In the genomic region with DNA sequence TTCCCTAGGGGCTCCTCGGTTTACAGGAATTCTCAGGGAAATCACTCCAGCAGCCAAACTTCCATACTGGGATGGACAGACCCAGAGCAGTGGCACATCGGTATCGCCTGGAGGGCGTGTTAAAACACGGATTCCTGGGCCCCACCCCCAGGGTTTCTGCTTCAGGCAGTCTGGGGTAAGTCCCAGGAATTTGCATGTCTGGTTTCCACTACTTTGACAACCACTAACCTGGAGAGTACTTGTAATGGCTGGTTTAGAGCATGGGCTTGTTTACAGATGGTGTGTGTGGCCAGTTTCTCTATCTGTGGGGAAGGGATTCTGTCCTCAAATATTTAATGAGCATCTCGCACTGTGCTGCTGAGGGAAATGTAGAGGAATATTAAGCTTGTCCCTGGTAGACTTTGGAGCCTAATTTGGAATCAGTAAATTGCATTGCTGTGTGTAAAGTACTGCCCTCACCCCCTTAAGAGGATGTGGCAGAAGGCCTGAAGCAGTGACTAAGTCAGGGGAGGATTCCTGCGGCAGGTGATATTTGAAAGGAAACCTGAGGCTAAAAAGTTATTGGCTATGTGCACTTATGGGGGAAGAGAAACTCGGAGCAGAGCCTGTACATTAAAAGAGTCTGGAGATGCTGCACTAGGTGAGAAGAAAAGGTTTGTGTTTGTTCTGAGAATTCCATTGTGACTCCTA, we compare ENCODE assay signal across 11 cellular contexts. TPM values are rescaled to one million over a fixed set of nuclear protein-coding genes. Genes with fewer than 3 reads are reported as not detected.
DNase-seq lines count a peak whose midpoint lies in the region; ATAC-seq and TF ChIP-seq lines count a peak whose summit lies in the region.
"Had no signal": no experiment of that assay in that cellular context is flagged by ENCODE, and none has a peak within 500 bp of the region (broad histone marks: within the 10 kb centered on the region; RNA-seq: fewer than 3 reads in every experiment).

No MANE protein-coding gene starts in this region.

- H3K36me3 Mint-ChIP-seq in activated naive CD8-positive, alpha-beta T cell treated with anti-CD3 and anti-CD28 coated beads for 36 hours = no peaks in the 10 kb centered on the region

- H3K9me3 Mint-ChIP-seq in activated naive CD8-positive, alpha-beta T cell treated with anti-CD3 and anti-CD28 coated beads for 36 hours = no peaks in the 10 kb centered on the region

- intact Hi-C loops in left lung (cut with DNase I) = no loop called here
- intact Hi-C loops in lower leg skin (cut with DNase I; ENCODE audit: low total_unique reads) = no loop called here
- intact Hi-C loops in cardiac septum (cut with DNase I) = no loop called here

- no peak for TF ChIP-seq POLR2A in lower leg skin (IDR thresholded peaks at IDR 0.05)

- ATAC-seq in GM18867 (IDR thresholded peaks at IDR 0.05; ENCODE audit: unreplicated experiment) (peak; percentile 97), GM21737 (IDR thresholded peaks at IDR 0.05; ENCODE audit: unreplicated experiment) (peak; percentile 94), HG03558 (IDR thresholded peaks at IDR 0.05; ENCODE audit: extremely low read depth, unreplicated experiment) (peak; percentile 99), left lung (peak; percentile 75)

- peak overlapping the region in 1 of 2 donors; percentile 34 for H3K27ac ChIP-seq in left lung
- H3K27ac ChIP-seq: parathyroid adenoma, suprapubic skin had no signal

- H3K4me1 ChIP-seq in left lung = peaks cover 3 to 4% of the 10 kb centered on the region in 2 donors
- H3K4me1 ChIP-seq: parathyroid adenoma had no signal

- H3K27ac Mint-ChIP-seq in activated naive CD8-positive, alpha-beta T cell treated with anti-CD3 and anti-CD28 coated beads for 36 hours = no peak overlapping the region

- TF ChIP-seq CTCF in left lung (IDR thresholded peaks at IDR 0.05) (no peak), lower leg skin (IDR thresholded peaks at IDR 0.05) (no peak)

- H3K9me3 ChIP-seq in left lung = no peaks in the 10 kb centered on the region
- H3K9me3 ChIP-seq: suprapubic skin had no signal

- H3K4me3 ChIP-seq in left lung (no peak overlapping the region), lower leg skin (ENCODE audit: low read depth, poor library complexity, severe bottlenecking) (no peak overlapping the region)
- H3K4me3 ChIP-seq: suprapubic skin had no signal

- no peaks in the 10 kb centered on the region for H3K27me3 ChIP-seq in left lung
- H3K27me3 ChIP-seq: suprapubic skin had no signal

- H3K4me3 Mint-ChIP-seq in activated naive CD8-positive, alpha-beta T cell treated with anti-CD3 and anti-CD28 coated beads for 36 hours = no peak overlapping the region

- DNase-seq in left lung (peak in 1 of 2 donors; percentile 52), NCI-H1048 (lab: John Stamatoyannopoulos, UW) (no peak), lower leg skin (ENCODE audit: low spot score in 2 of 2) (no peak), cardiac septum (ENCODE audit: low spot score) (no peak)
- DNase-seq in activated naive CD8-positive, alpha-beta T cell treated with anti-CD3 and anti-CD28 coated beads for 36 hours = no peak
- DNase-seq: NCI-H1930 had no signal

- 53 to 68% methylated on average over 8 of the region's 8 CpGs for WGBS in lower leg skin, 2 donors

- H3K4me1 Mint-ChIP-seq in activated naive CD8-positive, alpha-beta T cell treated with anti-CD3 and anti-CD28 coated beads for 36 hours = peaks cover 3% of the 10 kb centered on the region

- no peaks in the 10 kb centered on the region for H3K27me3 Mint-ChIP-seq in activated naive CD8-positive, alpha-beta T cell treated with anti-CD3 and anti-CD28 coated beads for 36 hours

- no peaks in the 10 kb centered on the region for H3K36me3 ChIP-seq in left lung
- H3K36me3 ChIP-seq: suprapubic skin had no signal

RNA-seq across cellular contexts. Expression of a gene that starts 18.6 kb away (rescaled TPM):
- total RNA-seq in left lung = 100 to 1,000 TPM in 1 of 2 donors, 10 to 100 TPM in 1; 93.0 to 116 TPM
- total RNA-seq in activated naive CD8-positive, alpha-beta T cell treated with anti-CD3 and anti-CD28 coated beads for 36 hours = 1 to 10 TPM; 4.1 to 5.9 TPM
- 100 to 1,000 TPM; 137 to 191 (median 167) TPM for total RNA-seq in lower leg skin
- total RNA-seq in cardiac septum = 67.0 TPM
